In the genomic region with DNA sequence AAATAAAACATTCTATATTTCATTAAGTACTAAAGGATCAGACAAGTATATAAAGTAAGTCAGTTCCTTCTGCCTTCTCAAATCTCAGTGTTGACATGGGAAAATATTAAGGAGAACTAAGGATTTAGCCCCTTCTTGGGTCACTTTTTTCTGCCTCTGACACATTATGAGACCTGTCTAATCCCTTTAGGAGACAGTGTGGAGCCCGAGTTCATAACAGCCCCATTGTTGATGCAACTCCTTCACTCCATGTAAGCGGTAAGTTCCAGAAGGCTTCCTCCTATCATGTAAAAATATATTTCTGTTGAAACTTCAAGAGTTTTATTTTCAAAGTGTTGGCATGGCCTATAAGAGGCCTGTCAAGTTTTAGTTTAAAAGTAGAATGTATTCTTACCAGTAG, we compare ENCODE assay signal across 1 cellular context.
TF ChIP-seq lines count a peak whose summit lies in the region.

No MANE protein-coding gene starts in this region.

TF ChIP-seq in IMR-90, 13 proteins besides CTCF, POLR2A, EP300 and RAD21 (continued from another document):
- TF ChIP-seq USF2 (IDR thresholded peaks at IDR 0.05; ENCODE audit: low read depth, low read length) (no peak), BHLHE40 (IDR thresholded peaks at IDR 0.05; ENCODE audit: low read depth, low read length) (no peak), SMC3 (IDR thresholded peaks at IDR 0.05; ENCODE audit: low read depth, low read length) (no peak), MXI1 (IDR thresholded peaks at IDR 0.05; ENCODE audit: borderline replicate concordance, low read depth, low read length) (no peak), MAFK (IDR thresholded peaks at IDR 0.05; ENCODE audit: low read depth, low read length) (no peak)
